8 cellular contexts compared by ENCODE assay signal in genomic region chr5:154039458-154039829, GRCh38. TPM values are rescaled to one million over a fixed set of nuclear protein-coding genes. Genes with fewer than 3 reads are reported as not detected.
A peak's percentile ranks its signal among the peaks of the same experiment; 100 is the strongest.
DNase-seq lines count a peak whose midpoint lies in the region; TF ChIP-seq lines count a peak whose summit lies in the region.

No MANE protein-coding gene starts in this region.

- DNase-seq in RKO (ENCODE audit: low spot score) (peak; percentile 20), esophagus muscularis mucosa (ENCODE audit: extremely low spot score) (no peak), trophoblast cell (no peak), AML-193 (lab: John Stamatoyannopoulos, UW) (no peak), NCI-H2081 (lab: John Stamatoyannopoulos, UW) (no peak), NCI-H128 (lab: John Stamatoyannopoulos, UW; ENCODE audit: unreplicated experiment) (no peak)
- DNase-seq in activated effector memory CD4-positive, alpha-beta T cell treated with anti-CD3 and anti-CD28 coated beads, Interleukin-2, amount 50 U/mL, for 16 hours = no peak

- H3K4ac ChIP-seq in trophoblast cell (ENCODE audit: low read depth, low read length) = peak overlapping the region; percentile 29

- no peak overlapping the region for H2BK120ac ChIP-seq in trophoblast cell (ENCODE audit: insufficient read depth, low read length, poor library complexity)

- peaks cover 4% of the 10 kb centered on the region for H3K79me1 ChIP-seq in trophoblast cell (ENCODE audit: low read length)

- H3K27ac ChIP-seq in esophagus muscularis mucosa (replicated peaks in 1 of 4) (peak overlapping the region; percentile 83 to 91 (median 88)), trophoblast cell (ENCODE audit: low read depth, low read length) (no peak overlapping the region)

- H4K91ac ChIP-seq in trophoblast cell (ENCODE audit: low read depth, low read length) = no peak overlapping the region

- H3K36me3 ChIP-seq in ES-I3 (ENCODE audit: insufficient read depth, low read length) = no peaks in the 10 kb centered on the region
- H3K36me3 ChIP-seq in esophagus muscularis mucosa = no peaks in the 10 kb centered on the region
- H3K36me3 ChIP-seq in trophoblast cell (ENCODE audit: control insufficient read depth in 1 of 2, insufficient read depth in 2 of 2, low read length in 2 of 2) = no peaks in the 10 kb centered on the region

- H2BK12ac ChIP-seq in trophoblast cell (ENCODE audit: low read length) = no peak overlapping the region

- H3K9ac ChIP-seq in ES-I3 (ENCODE audit: low read depth, low read length) (peak overlapping the region; percentile 75), trophoblast cell (ENCODE audit: low read length) (no peak overlapping the region)

- H3K27me3 ChIP-seq in esophagus muscularis mucosa = no peaks in the 10 kb centered on the region
- H3K27me3 ChIP-seq in trophoblast cell (ENCODE audit: insufficient read depth, low read length) = no peaks in the 10 kb centered on the region

- TF ChIP-seq CTCF in esophagus muscularis mucosa (IDR thresholded peaks at IDR 0.05) = no peak

- H3K18ac ChIP-seq in trophoblast cell (ENCODE audit: low read length) = no peak overlapping the region

- WGBS in esophagus muscularis mucosa = 37% methylated on average over 1 of the region's 1 CpG
- no CpG with 5 or more reads among the region's 1 CpG for WGBS in trophoblast cell (ENCODE audit: extremely low coverage, insufficient coverage, insufficient read length)

- peak overlapping the region; percentile 94 for H4K8ac ChIP-seq in trophoblast cell (ENCODE audit: low read depth, low read length)

- no peak for TF ChIP-seq EP300 in esophagus muscularis mucosa (IDR thresholded peaks at IDR 0.05)

- H2AK5ac ChIP-seq in trophoblast cell (ENCODE audit: low read length) = no peak overlapping the region

- H3K4me1 ChIP-seq in ES-I3 (ENCODE audit: insufficient read depth, low read length) (no peaks in the 10 kb centered on the region), esophagus muscularis mucosa (peaks cover 47 to 64% (median 54%) of the 10 kb centered on the region in 4 donors), trophoblast cell (ENCODE audit: control insufficient read depth in 1 of 2, insufficient read depth in 2 of 2, low read length in 2 of 2) (peaks cover 2 to 3% of the 10 kb centered on the region in 2 experiments)

- H3K4me2 ChIP-seq in trophoblast cell (ENCODE audit: low read length) = peak overlapping the region; percentile 92

- H3K14ac ChIP-seq in trophoblast cell (ENCODE audit: low read length) = no peak overlapping the region

- H3K4me3 ChIP-seq in esophagus muscularis mucosa = peak overlapping the region; percentile 78 to 86 (median 80)
- peak overlapping the region; percentile 90 for H3K4me3 ChIP-seq in trophoblast cell (ENCODE audit: low read depth, low read length)

- peak overlapping the region; percentile 81 for H4K12ac ChIP-seq in trophoblast cell (ENCODE audit: low read depth, low read length)

- no peak overlapping the region for H3K23ac ChIP-seq in trophoblast cell (ENCODE audit: low read length)

- H3K9me3 ChIP-seq in ES-I3 (ENCODE audit: control insufficient read depth, insufficient read depth, low read length) (no peaks in the 10 kb centered on the region), esophagus muscularis mucosa (no peaks in the 10 kb centered on the region), trophoblast cell (ENCODE audit: insufficient read depth, low read depth, low read length) (no peaks in the 10 kb centered on the region)

- H2BK5ac ChIP-seq in trophoblast cell (ENCODE audit: low read depth, low read length, poor library complexity) = no peak overlapping the region

- H2AFZ ChIP-seq in trophoblast cell (ENCODE audit: insufficient read depth, low read length, poor library complexity) = no peak overlapping the region

- peaks cover 2% of the 10 kb centered on the region for H3K79me2 ChIP-seq in trophoblast cell (ENCODE audit: control insufficient read depth, insufficient read depth, low read length, poor library complexity)

- intact Hi-C loops in esophagus muscularis mucosa (cut with DNase I) = no loop called here

- no peak for TF ChIP-seq POLR2A in esophagus muscularis mucosa (IDR thresholded peaks at IDR 0.05; ENCODE audit: low read depth)

RNA-seq across cellular contexts. Expression of gene MFAP3, which starts 0.7 kb away (rescaled TPM):
- total RNA-seq in esophagus muscularis mucosa = 10 to 100 TPM; 22.0 to 35.3 (median 29.7) TPM
- polyA plus RNA-seq in trophoblast cell (2013) = 25.1 and 25.4 TPM in 2 replicates

RNA-seq across cellular contexts. Expression of gene FAM114A2, which starts 0.7 kb away (rescaled TPM):
- total RNA-seq in esophagus muscularis mucosa = 10 to 100 TPM; 17.4 to 20.5 (median 17.9) TPM
- polyA plus RNA-seq in trophoblast cell (2013) = 9.0 and 10.3 TPM in 2 replicates
